ENCODE assay signal across 1 cellular context in genomic region chr3:168342946-168343856, GRCh38.
TF ChIP-seq lines count a peak whose summit lies in the region.

No MANE protein-coding gene starts in this region.

TF ChIP-seq in HEK293, 187 proteins besides CTCF, POLR2A, EP300 and RAD21 (continued from another document):
- TF ChIP-seq MZF1 (tag by site-specific recombination; IDR thresholded peaks at IDR 0.05; ENCODE audit: borderline replicate concordance): no peak
- no peak for TF ChIP-seq SALL2 (tag by site-specific recombination; IDR thresholded peaks at IDR 0.05; ENCODE audit: borderline replicate concordance)
- no peak for TF ChIP-seq ZNF530 (tag by site-specific recombination; IDR thresholded peaks at IDR 0.05; ENCODE audit: low read depth)
